In the genomic region with DNA sequence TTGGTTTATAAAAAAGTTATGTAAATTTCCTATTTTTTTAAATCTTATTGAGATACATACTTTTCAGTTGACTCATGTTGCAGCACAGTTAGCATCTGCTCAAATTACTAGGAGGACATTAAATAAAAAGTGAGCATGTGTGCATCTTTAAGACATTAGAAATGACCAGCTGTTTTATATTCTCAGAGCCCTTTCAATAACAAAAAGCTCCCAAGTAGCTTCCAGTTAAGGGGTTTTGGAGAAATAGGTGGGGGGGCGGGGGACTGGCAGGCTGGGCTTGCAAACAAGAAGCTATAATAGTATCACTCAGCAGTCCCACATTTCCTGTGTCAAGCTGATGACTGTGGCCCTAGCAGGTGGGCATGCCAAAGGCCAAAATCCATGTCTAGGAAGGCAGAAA, we compare ENCODE assay signal across 13 cellular contexts.
DNase-seq lines count a peak whose midpoint lies in the region; ATAC-seq, FAIRE-seq and TF ChIP-seq lines count a peak whose summit lies in the region.
"Had no signal": no experiment of that assay in that cellular context is flagged by ENCODE, and none has a peak within 500 bp of the region (broad histone marks: within the 10 kb centered on the region; RNA-seq: fewer than 3 reads in every experiment).

No MANE protein-coding gene starts in this region.

- no peak overlapping the region for H4K91ac ChIP-seq in H9 (ENCODE audit: insufficient read length, low read depth, low read length)

- H3K27me3 ChIP-seq in H9 (ENCODE audit: insufficient read depth, low read length) = no peaks in the 10 kb centered on the region
- H3K27me3 ChIP-seq: spleen, thyroid gland had no signal

- H4K20me1 ChIP-seq in H9 (ENCODE audit: control insufficient read depth, insufficient read depth, insufficient read length) = no peaks in the 10 kb centered on the region

- H3T11ph ChIP-seq in H9 (ENCODE audit: low read length) = no peak overlapping the region

- TF ChIP-seq CTCF in H9 (conservative IDR thresholded peaks at IDR 0.05) (no peak), nephron (IDR thresholded peaks at IDR 0.05; ENCODE audit: unreplicated experiment in 3 of 3) (no peak)

- H3K4me1 Mint-ChIP-seq in H9 = peaks cover 15 to 16% of the 10 kb centered on the region in 2 experiments
- H3K4me1 Mint-ChIP-seq in nephron = peaks cover 29% of the 10 kb centered on the region
- H3K4me1 Mint-ChIP-seq: central memory CD8-positive, alpha-beta T cell had no signal

- H3K4me3 Mint-ChIP-seq in H9 = no peak overlapping the region
- H3K4me3 Mint-ChIP-seq in nephron = no peak overlapping the region
- H3K4me3 Mint-ChIP-seq: central memory CD8-positive, alpha-beta T cell; natural killer cell had no signal

- H3K4me2 ChIP-seq in H9 (ENCODE audit: insufficient read depth, insufficient read length, low read length) = no peak overlapping the region

- H3K56ac ChIP-seq in H9 (ENCODE audit: insufficient read length, low read depth, low read length) = no peak overlapping the region

- no peaks in the 10 kb centered on the region for H3K23me2 ChIP-seq in H9 (ENCODE audit: insufficient read length, low read depth, low read length, poor library complexity, severe bottlenecking)

- no peak overlapping the region for H3K4ac ChIP-seq in H9 (ENCODE audit: low read depth, low read length)

- no peak overlapping the region for H2AK5ac ChIP-seq in H9 (ENCODE audit: insufficient read length, low read length)

- H2BK120ac ChIP-seq in H9 (ENCODE audit: low read depth, low read length, poor library complexity, severe bottlenecking) = no peak overlapping the region

- DNase-seq in H9 = peak; percentile 50
- DNase-seq in NCI-H774 (lab: John Stamatoyannopoulos, UW) = peak; percentile 78
- DNase-seq in SIG-M5 (lab: John Stamatoyannopoulos, UW) = no peak
- DNase-seq in stimulated activated CD4-positive, alpha-beta T cell treated with anti-CD3 and anti-CD28 coated beads, Interleukin-1b, Interleukin-23, amount 100 ng/mL, for 48 hours = no peak
- DNase-seq: natural killer cell, spleen, thyroid gland had no signal

- H3K14ac ChIP-seq in H9 (ENCODE audit: insufficient read depth, low read length) = no peak overlapping the region

- no peaks in the 10 kb centered on the region for H3K79me2 ChIP-seq in H9 (ENCODE audit: insufficient read depth, low read length)

- no peaks in the 10 kb centered on the region for H3K27me3 Mint-ChIP-seq in H9 (ENCODE audit: low read depth)
- H3K27me3 Mint-ChIP-seq in nephron (ENCODE audit: low read depth) = no peaks in the 10 kb centered on the region
- H3K27me3 Mint-ChIP-seq: central memory CD8-positive, alpha-beta T cell had no signal

- H3K36me3 Mint-ChIP-seq in H9 (ENCODE audit: insufficient read depth in 1 of 3, low read depth in 3 of 3) = peaks cover 0 to 23% (median 9%) of the 10 kb centered on the region in 3 experiments; a peak in 5 of 7 replicates
- H3K36me3 Mint-ChIP-seq in nephron (ENCODE audit: low read depth) = no peaks in the 10 kb centered on the region
- H3K36me3 Mint-ChIP-seq: natural killer cell had no signal

- no peaks in the 10 kb centered on the region for H3K79me1 ChIP-seq in H9 (ENCODE audit: insufficient read depth, low read depth, low read length, poor library complexity, severe bottlenecking)

- WGBS in H9 (ENCODE audit: extremely low coverage, insufficient read length, low lambda C conversion rate) = no CpG with 5 or more reads among the region's 1 CpG

- peaks cover 3% of the 10 kb centered on the region; the same call in 1 of the 2 replicates for H3K4me1 ChIP-seq in H9 (ENCODE audit: insufficient read depth, low read length)
- H3K4me1 ChIP-seq: spleen had no signal

- no peak overlapping the region for H3K18ac ChIP-seq in H9 (ENCODE audit: insufficient read length, low read depth, low read length)

- peaks cover 3 to 5% of the 10 kb centered on the region in 2 experiments; a peak in 4 of 5 replicates for H3K9me3 Mint-ChIP-seq in H9
- H3K9me3 Mint-ChIP-seq in nephron = peaks cover 6% of the 10 kb centered on the region
- H3K9me3 Mint-ChIP-seq: natural killer cell had no signal

- H2BK15ac ChIP-seq in H9 (ENCODE audit: low read depth, low read length) = no peak overlapping the region

- H4K5ac ChIP-seq in H9 (ENCODE audit: insufficient read length, low read depth, low read length) = no peak overlapping the region

- H4K8ac ChIP-seq in H9 (replicated peaks; ENCODE audit: insufficient read length, low read depth, low read length) = no peak overlapping the region

- peak; percentile 94 for FAIRE-seq in endometrium (lab: Jason Lieb, UNC)

- no peak overlapping the region for H2BK5ac ChIP-seq in H9 (ENCODE audit: insufficient read length, low read length)

- H3K9me3 ChIP-seq in H9 (ENCODE audit: control insufficient read depth, low read depth, low read length) = no peaks in the 10 kb centered on the region
- H3K9me3 ChIP-seq: thyroid gland had no signal

- H3K27ac Mint-ChIP-seq in H9 (peak overlapping the region in 2 of 3 experiments; percentile 36 to 79; a peak in 1 of 7 replicates), nephron (peak overlapping the region in 2 of 3 experiments; percentile 12 to 42)
- H3K27ac Mint-ChIP-seq: natural killer cell had no signal

- no peak overlapping the region for H3K27ac ChIP-seq in H9 (ENCODE audit: insufficient read length, low read depth, low read length)
- H3K27ac ChIP-seq: HL-60, spleen, thyroid gland had no signal

- no peak overlapping the region for H3K9ac ChIP-seq in H9 (ENCODE audit: extremely low read depth, insufficient read length, low read length)

- H2BK20ac ChIP-seq in H9 (ENCODE audit: low read depth, low read length, poor library complexity, severe bottlenecking) = no peak overlapping the region

- no peak overlapping the region for H2AFZ ChIP-seq in H9 (ENCODE audit: low read length)

- no peak for ATAC-seq in GM18498 (IDR thresholded peaks at IDR 0.05; ENCODE audit: unreplicated experiment)
- no peak for ATAC-seq in HG03135 (IDR thresholded peaks at IDR 0.05; ENCODE audit: unreplicated experiment)
- ATAC-seq: natural killer cell had no signal

- H2BK12ac ChIP-seq in H9 (ENCODE audit: insufficient read length, low read depth, low read length) = no peak overlapping the region

- no peak overlapping the region for H3K23ac ChIP-seq in H9 (ENCODE audit: insufficient read length, low read depth, low read length)

Comparison
In these comparisons a context has a peak if more than half of its experiments do, and no peak if none do; other contexts are left out.
1. DNase-seq: peak in H9 (single experiment) and NCI-H774 (single experiment); none in SIG-M5 (single experiment) and stimulated activated CD4-positive, alpha-beta T cell treated with anti-CD3 and anti-CD28 coated beads, Interleukin-1b, Interleukin-23, amount 100 ng/mL, for 48 hours (single experiment).